30 cellular contexts compared by ENCODE assay signal in the genomic region with DNA sequence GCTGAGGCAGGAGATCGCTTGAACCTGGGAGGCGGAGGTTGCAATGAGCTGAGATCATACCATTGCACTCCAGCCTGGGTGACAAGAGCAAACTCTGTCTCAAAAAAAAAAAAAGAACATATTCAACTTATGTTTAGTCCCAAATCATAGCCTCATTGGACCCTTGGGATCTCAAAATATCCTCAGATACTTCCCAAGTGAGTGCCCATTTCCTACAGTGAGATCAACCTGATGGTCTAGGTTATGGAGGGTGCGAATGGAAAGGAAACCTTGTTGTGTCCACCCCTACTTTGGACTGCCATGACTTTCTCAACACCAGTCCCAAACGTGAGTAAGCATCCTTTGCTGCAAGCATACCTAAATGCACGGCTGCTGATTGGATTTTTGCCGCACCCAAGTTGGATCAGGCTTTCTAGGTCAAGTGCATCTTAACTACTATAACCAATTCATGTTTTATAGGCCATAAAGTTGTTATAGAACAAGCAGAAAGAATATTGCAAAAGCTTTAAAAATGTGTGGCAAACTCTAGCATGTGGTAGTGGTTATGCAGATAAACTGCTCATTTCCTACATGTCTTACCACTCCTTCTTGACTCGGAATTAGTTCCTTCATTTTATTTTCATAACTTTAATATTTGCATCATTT.
"Had no signal": no experiment of that assay in that cellular context is flagged by ENCODE, and none has a peak within 500 bp of the region (broad histone marks: within the 10 kb centered on the region; RNA-seq: fewer than 3 reads in every experiment).

No MANE protein-coding gene starts in this region.

- ATAC-seq: activated CD8-positive, alpha-beta memory T cell treated with anti-CD3 and anti-CD28 coated beads, Interleukin-2, amount 10 ng/mL, durations not matched to agents 7 days and 5 days; activated CD8-positive, alpha-beta T cell treated with anti-CD3 and anti-CD28 coated beads for 36 hours; body of pancreas; psoas muscle; right cardiac atrium had no signal

- H3K36me3 ChIP-seq: cardiac muscle cell, neutrophil, ovary, thyroid gland, WERI-Rb-1 had no signal

- H3K27ac Mint-ChIP-seq: activated CD4-positive, alpha-beta T cell treated with anti-CD3 and anti-CD28 coated beads, Interleukin-2, amount 10 ng/mL, durations not matched to agents 7 days and 5 days; activated CD8-positive, alpha-beta memory T cell treated with anti-CD3 and anti-CD28 coated beads, Interleukin-2, amount 10 ng/mL, durations not matched to agents 7 days and 5 days; activated CD8-positive, alpha-beta T cell treated with anti-CD3 and anti-CD28 coated beads for 36 hours; activated T-helper 1 cell treated with anti-CD3 and anti-CD28 coated beads, Interleukin-12 subunit alpha, Interleukin-12 subunit beta, Interleukin-2, Interleukin-4 antibody, amounts not matched to agents 30 ng/mL and 10 ng/mL and 1 ng/mL, durations not matched to agents 14 hours and 24 hours and 36 hours; dendritic cell treated with granulocyte-macrophage colony-stimulating factor and Interleukin-4, amounts not matched to agents 40 ng/mL and 50 ng/mL, for 4 days; immature natural killer cell; nephron; stimulated activated naive CD8-positive, alpha-beta T cell treated with anti-CD3 and anti-CD28 coated beads, Interleukin-15, Interleukin-2, amounts not matched to agents 100 ng/mL and 50 ng/mL, for 24 hours had no signal

- H3K4me1 Mint-ChIP-seq: activated CD4-positive, alpha-beta T cell treated with anti-CD3 and anti-CD28 coated beads, Interleukin-2, amount 10 ng/mL, durations not matched to agents 7 days and 5 days; activated CD8-positive, alpha-beta memory T cell treated with anti-CD3 and anti-CD28 coated beads, Interleukin-2, amount 10 ng/mL, durations not matched to agents 7 days and 5 days; immature natural killer cell had no signal

- H3K36me3 Mint-ChIP-seq: activated CD8-positive, alpha-beta memory T cell treated with anti-CD3 and anti-CD28 coated beads, Interleukin-2, amount 10 ng/mL, durations not matched to agents 7 days and 5 days; immature natural killer cell had no signal

- FAIRE-seq: TTC549 had no signal

- H3K4me1 ChIP-seq: body of pancreas, psoas muscle had no signal

- H3K4me3 Mint-ChIP-seq: activated CD4-positive, alpha-beta T cell treated with anti-CD3 and anti-CD28 coated beads, Interleukin-2, amount 10 ng/mL, durations not matched to agents 7 days and 5 days; activated CD8-positive, alpha-beta memory T cell treated with anti-CD3 and anti-CD28 coated beads, Interleukin-2, amount 10 ng/mL, durations not matched to agents 7 days and 5 days; activated CD8-positive, alpha-beta T cell treated with anti-CD3 and anti-CD28 coated beads for 36 hours; activated T-helper 1 cell treated with anti-CD3 and anti-CD28 coated beads, Interleukin-12 subunit alpha, Interleukin-12 subunit beta, Interleukin-2, Interleukin-4 antibody, amounts not matched to agents 30 ng/mL and 10 ng/mL and 1 ng/mL, durations not matched to agents 14 hours and 24 hours and 36 hours; dendritic cell treated with granulocyte-macrophage colony-stimulating factor and Interleukin-4, amounts not matched to agents 40 ng/mL and 50 ng/mL, for 4 days; immature natural killer cell; nephron; stimulated activated naive CD8-positive, alpha-beta T cell treated with anti-CD3 and anti-CD28 coated beads, Interleukin-15, Interleukin-2, amounts not matched to agents 100 ng/mL and 50 ng/mL, for 24 hours had no signal

- DNase-seq: activated CD4-positive, alpha-beta T cell treated with anti-CD3 and anti-CD28 coated beads, Interleukin-2, amount 10 ng/mL, durations not matched to agents 7 days and 5 days; activated CD4-positive, CD25-positive, alpha-beta regulatory T cell treated with anti-CD3 and anti-CD28 coated beads, Interleukin-2, amount 50 U/mL, for 72 hours; activated CD8-positive, alpha-beta memory T cell treated with anti-CD3 and anti-CD28 coated beads, Interleukin-2, amount 10 ng/mL, durations not matched to agents 7 days and 5 days; activated CD8-positive, alpha-beta T cell treated with anti-CD3 and anti-CD28 coated beads for 36 hours; activated gamma-delta T cell; activated naive CD4-positive, alpha-beta T cell treated with anti-CD3 and anti-CD28 coated beads, Interleukin-2, amount 50 U/mL, for 16 hours; anterior cingulate cortex; body of pancreas; effector CD4-positive, alpha-beta T cell; erythroblast; foreskin melanocyte; immature natural killer cell; left ventricle myocardium inferior; mammary epithelial cell; midbrain; ovary; psoas muscle; right cardiac atrium; stimulated activated CD4-positive, alpha-beta T cell treated with anti-CD3 and anti-CD28 coated beads, Interleukin-12 subunit alpha, Interleukin-12 subunit beta, amount 100 ng/mL, for 4 hours; substantia nigra; thyroid gland; WERI-Rb-1 had no signal

- H3K27me3 ChIP-seq: body of pancreas, cardiac muscle cell, hepatocyte, neutrophil, ovary, thyroid gland had no signal

- H3K9me3 Mint-ChIP-seq: activated CD4-positive, alpha-beta T cell treated with anti-CD3 and anti-CD28 coated beads, Interleukin-2, amount 10 ng/mL, durations not matched to agents 7 days and 5 days; activated CD8-positive, alpha-beta T cell treated with anti-CD3 and anti-CD28 coated beads for 36 hours; activated T-helper 1 cell treated with anti-CD3 and anti-CD28 coated beads, Interleukin-12 subunit alpha, Interleukin-12 subunit beta, Interleukin-2, Interleukin-4 antibody, amounts not matched to agents 30 ng/mL and 10 ng/mL and 1 ng/mL, durations not matched to agents 14 hours and 24 hours and 36 hours; dendritic cell treated with granulocyte-macrophage colony-stimulating factor and Interleukin-4, amounts not matched to agents 40 ng/mL and 50 ng/mL, for 4 days; immature natural killer cell; nephron; stimulated activated naive CD8-positive, alpha-beta T cell treated with anti-CD3 and anti-CD28 coated beads, Interleukin-15, Interleukin-2, amounts not matched to agents 100 ng/mL and 50 ng/mL, for 24 hours had no signal

- H3K9me3 ChIP-seq: body of pancreas, left ventricle myocardium inferior, neutrophil, ovary, psoas muscle, thyroid gland had no signal

- H3K4me3 ChIP-seq: body of pancreas, cardiac muscle cell, hepatocyte, left ventricle myocardium inferior, ovary, psoas muscle, thyroid gland had no signal

- H3K27me3 Mint-ChIP-seq: stimulated activated naive CD8-positive, alpha-beta T cell treated with anti-CD3 and anti-CD28 coated beads, Interleukin-15, Interleukin-2, amounts not matched to agents 100 ng/mL and 50 ng/mL, for 24 hours had no signal

- H3K27ac ChIP-seq: body of pancreas, cardiac muscle cell, hepatocyte, left ventricle myocardium inferior, neutrophil, ovary, psoas muscle, thyroid gland, WERI-Rb-1 had no signal
